ENCODE assay signal across 8 cellular contexts in genomic region chr18:59902180-59902992, GRCh38. TPM values are rescaled to one million over a fixed set of nuclear protein-coding genes. Genes with fewer than 3 reads are reported as not detected.
DNase-seq lines count a peak whose midpoint lies in the region; TF ChIP-seq lines count a peak whose summit lies in the region.

No MANE protein-coding gene starts in this region.

- TF ChIP-seq EP300 in stomach (IDR thresholded peaks at IDR 0.05), result no peak

- DNase-seq in AG10803 (ENCODE audit: low read depth) (peak; percentile 46), hepatocyte (ENCODE audit: low spot score) (no peak), NCI-H1105 treated with DMSO at 0.1 percent for 48 hours (lab: John Stamatoyannopoulos, UW) (no peak), stomach (no peak), lower leg skin (ENCODE audit: low spot score in 2 of 2) (no peak)
- no peak for DNase-seq in stimulated activated naive CD4-positive, alpha-beta T cell treated with Interleukin-2 at 50 U/mL for 16 hours (lab: John Stamatoyannopoulos, UW)

- no peaks in the 10 kb centered on the region for H4K20me1 ChIP-seq in hepatocyte (ENCODE audit: insufficient read depth, poor library complexity, severe bottlenecking)

- H3K9me3 ChIP-seq in hepatocyte (ENCODE audit: low read depth) (no peaks in the 10 kb centered on the region), stomach (no peaks in the 10 kb centered on the region)

- peak overlapping the region; percentile 96 for H3K4me2 ChIP-seq in hepatocyte

- no peak overlapping the region for H2AFZ ChIP-seq in hepatocyte

- peaks cover 38% of the 10 kb centered on the region for H3K27me3 ChIP-seq in hepatocyte
- H3K27me3 ChIP-seq in stomach, result peaks cover 0 to 36% (median 0%) of the 10 kb centered on the region in 3 donors

- TF ChIP-seq CTCF in AG10803 (conservative IDR thresholded peaks at IDR 0.05; ENCODE audit: low read length), result no peak
- no peak for TF ChIP-seq CTCF in WI38 (IDR thresholded peaks at IDR 0.05; ENCODE audit: low read depth, low read length)
- no peak for TF ChIP-seq CTCF in hepatocyte (IDR thresholded peaks at IDR 0.05; ENCODE audit: poor library complexity)
- TF ChIP-seq CTCF in stomach (IDR thresholded peaks at IDR 0.05), result no peak
- no peak for TF ChIP-seq CTCF in lower leg skin (IDR thresholded peaks at IDR 0.05)

- H3K79me2 ChIP-seq in hepatocyte, result no peaks in the 10 kb centered on the region

- H3K4me1 ChIP-seq in hepatocyte (ENCODE audit: insufficient read depth) (peaks cover 10% of the 10 kb centered on the region), stomach (peaks cover 7 to 46% (median 25%) of the 10 kb centered on the region in 4 donors)

- H3K27ac ChIP-seq in hepatocyte (no peak overlapping the region), stomach (no peak overlapping the region)

- no peak overlapping the region; the same call in 1 of the 2 replicates for H3K4me3 ChIP-seq in AG10803 (ENCODE audit: low read length)
- peak overlapping the region; percentile 77 for H3K4me3 ChIP-seq in WI38 (ENCODE audit: low read depth, low read length)
- H3K4me3 ChIP-seq in hepatocyte, result no peak overlapping the region
- no peak overlapping the region for H3K4me3 ChIP-seq in stomach
- H3K4me3 ChIP-seq in lower leg skin (ENCODE audit: low read depth, poor library complexity, severe bottlenecking), result no peak overlapping the region

- WGBS in hepatocyte (ENCODE audit: low lambda C conversion rate, missing lambda C conversion rate), result 73% methylated on average over 8 of the region's 8 CpGs
- whole genome bisulfite sequencing in stomach, 5 donors, result 78 to 90% (median 87%) methylated on average over 8 of the region's 8 CpGs
- 55 to 60% methylated on average over 8 of the region's 8 CpGs for WGBS in lower leg skin, 2 donors

- intact Hi-C loops in stomach (cut with DNase I; ENCODE audit: low total_unique reads) (no loop called here), lower leg skin (cut with DNase I; ENCODE audit: low total_unique reads) (no loop called here)

- H3K9me2 ChIP-seq in hepatocyte (replicated peaks; ENCODE audit: insufficient read depth), result no peaks in the 10 kb centered on the region

- no peaks in the 10 kb centered on the region for H3K36me3 ChIP-seq in hepatocyte (replicated peaks; ENCODE audit: insufficient read depth, low read depth)
- H3K36me3 ChIP-seq in stomach, result peaks cover 0 to 4% (median 0%) of the 10 kb centered on the region in 4 donors

- TF ChIP-seq POLR2A in GM19099 (IDR thresholded peaks at IDR 0.05; ENCODE audit: extremely low read depth, insufficient read length, low read depth) (peak; percentile 39), stomach (IDR thresholded peaks at IDR 0.05) (no peak), lower leg skin (IDR thresholded peaks at IDR 0.05) (no peak)

RNA-seq across cellular contexts. Expression of gene PMAIP1, which starts 2.6 kb away (rescaled TPM):
- total RNA-seq in hepatocyte, result 7.7 and 8.5 TPM in 2 replicates
- 9.0 and 10.2 TPM in 2 replicates for polyA plus RNA-seq in hepatocyte
- total RNA-seq in stomach, result 1 to 10 TPM in 3 of 5 donors, not detected in 2; 3.1 to 8.3 (median 4.6) TPM
- 1 to 10 TPM; 2.3 to 4.3 (median 3.2) TPM for polyA plus RNA-seq in stomach
- 10 to 100 TPM; 11.8 to 34.3 (median 20.8) TPM for total RNA-seq in lower leg skin
